23 cellular contexts compared by ENCODE assay signal in the genomic region with DNA sequence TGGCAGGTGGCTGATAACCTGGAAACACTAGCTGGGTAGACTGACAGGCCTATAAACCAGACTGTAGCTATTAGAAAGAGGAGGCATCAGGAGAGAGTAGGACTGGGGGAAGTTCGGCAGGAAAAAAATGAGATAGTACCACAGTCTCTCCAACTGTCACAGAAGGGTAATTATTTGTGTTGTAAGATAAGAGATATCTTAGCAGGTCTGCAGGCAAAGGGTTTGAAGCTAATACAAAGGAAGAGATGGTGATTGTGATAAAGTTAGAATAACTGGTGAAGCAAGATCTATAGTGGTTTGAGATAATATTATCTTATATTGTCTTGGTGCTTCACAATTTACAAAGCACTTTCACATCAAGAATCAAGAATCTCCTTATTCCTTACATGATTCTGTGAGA. TPM values are rescaled to one million over a fixed set of nuclear protein-coding genes. Genes with fewer than 3 reads are reported as not detected.
DNase-seq lines count a peak whose midpoint lies in the region; ATAC-seq, FAIRE-seq and TF ChIP-seq lines count a peak whose summit lies in the region.
"Had no signal": no experiment of that assay in that cellular context is flagged by ENCODE, and none has a peak within 500 bp of the region (broad histone marks: within the 10 kb centered on the region; RNA-seq: fewer than 3 reads in every experiment).

No MANE protein-coding gene starts in this region.

- no peaks in the 10 kb centered on the region; the same call in 1 of the 2 replicates for H3F3A ChIP-seq in Loucy (ENCODE audit: low read depth)

- TF ChIP-seq EP300 in K562 (IDR thresholded peaks at IDR 0.05; ENCODE audit: low read length) = 0 out of 2 replicates have a peak, but pooled peaks have one; percentile 13

- no peaks in the 10 kb centered on the region for H3K9me2 ChIP-seq in Loucy (replicated peaks; ENCODE audit: low read depth, low read length)

- BruUV-seq in K562 (replicated peaks; lab: Mats Ljungman, UMichigan) = no TSS peak

- no peak for FAIRE-seq in K562 (lab: Jason Lieb, UNC)
- no peak for FAIRE-seq in small intestine (lab: Jason Lieb, UNC)
- FAIRE-seq: H54 had no signal

- H2AFZ ChIP-seq in Loucy (ENCODE audit: low read length) (no peak overlapping the region), K562 (ENCODE audit: low read depth, low read length) (peak overlapping the region; percentile 42; the same call in 1 of the 2 replicates)

- H3K4me1 ChIP-seq in Loucy (ENCODE audit: insufficient read depth, low read length, poor library complexity, severe bottlenecking) (peaks cover 73% of the 10 kb centered on the region), K562 (replicated peaks in 1 of 2; ENCODE audit: control insufficient read depth in 2 of 2, insufficient read depth in 2 of 2, low read length in 2 of 2) (peaks cover 0 to 13% of the 10 kb centered on the region in 2 experiments; a peak in 2 of 5 replicates), vagina (peaks cover 15% of the 10 kb centered on the region), small intestine (ENCODE audit: control insufficient read depth in 2 of 2, insufficient read depth in 1 of 2, low read depth in 1 of 2, low read length in 1 of 2) (no peaks in the 10 kb centered on the region)
- H3K4me1 ChIP-seq: BE2C had no signal

- DNase-seq in NCI-H2171 treated with DMSO at 0.1 percent for 48 hours (lab: John Stamatoyannopoulos, UW) = peak; percentile 14
- DNase-seq in NCI-H2171 (lab: John Stamatoyannopoulos, UW) = no peak
- DNase-seq in K562 (ENCODE audit: extremely low read depth in 1 of 4, low spot score in 3 of 4) = no peak
- DNase-seq in activated CD8-positive, alpha-beta T cell treated with anti-CD3 and anti-CD28 coated beads for 36 hours = no peak
- DNase-seq in activated naive CD4-positive, alpha-beta T cell treated with anti-CD3 and anti-CD28 coated beads, Interleukin-2, amount 50 U/mL, for 16 hours = no peak
- DNase-seq in vagina (ENCODE audit: extremely low spot score in 2 of 2) = no peak
- DNase-seq in small intestine = no peak
- DNase-seq: BE2C, DMS 273 treated with DMSO at 0.1 percent for 48 hours, GDM1, HFFc6, IMR-90, MV-4-11, NCI-H1417 treated with DMSO at 0.1 percent for 48 hours, NCI-H1930, NCI-H82, T-helper 1 cell had no signal

- POLR2A ChIA-PET in K562 (lab: Yijun Ruan, JAX) = no interaction called here
- POLR2A ChIA-PET in activated CD8-positive, alpha-beta T cell treated with anti-CD3 and anti-CD28 coated beads for 36 hours (lab: Charles Lee) = no interaction called here

- H3K4me2 ChIP-seq in Loucy (ENCODE audit: low read depth, low read length, poor library complexity, severe bottlenecking) (peak overlapping the region; percentile 78), K562 (ENCODE audit: insufficient read depth, low read length) (no peak overlapping the region)

- in situ Hi-C loops in K562 (cut with MboI) = no loop called here

- H3K36me3 ChIP-seq in Loucy (ENCODE audit: insufficient read depth, low read length) (no peaks in the 10 kb centered on the region), K562 (ENCODE audit: control insufficient read depth, insufficient read depth, low read length) (no peaks in the 10 kb centered on the region), vagina (no peaks in the 10 kb centered on the region), small intestine (ENCODE audit: control insufficient read depth in 2 of 2, insufficient read depth in 2 of 2, low read length in 2 of 2) (peaks cover 0 to 2% of the 10 kb centered on the region in 2 donors)
- H3K36me3 ChIP-seq: BE2C had no signal

- TF ChIP-seq RAD21 in K562 (CRISPR knock-in tag; conservative IDR thresholded peaks at IDR 0.05 in 1 of 2, IDR thresholded peaks at IDR 0.05 in 1 of 2) = no peak

- H3K9me3 ChIP-seq in Loucy (ENCODE audit: insufficient read depth, low read depth, low read length) = no peaks in the 10 kb centered on the region
- H3K9me3 ChIP-seq in K562 (replicated peaks; ENCODE audit: control insufficient read depth, insufficient read depth, low read depth, low read length) = no peaks in the 10 kb centered on the region
- H3K9me3 ChIP-seq in vagina = no peaks in the 10 kb centered on the region
- H3K9me3 ChIP-seq in small intestine (ENCODE audit: control insufficient read depth, low read depth) = no peaks in the 10 kb centered on the region
- H3K9me3 ChIP-seq: BE2C had no signal

- H3K27me3 ChIP-seq in Loucy (ENCODE audit: insufficient read depth, low read length, poor library complexity, severe bottlenecking) (no peaks in the 10 kb centered on the region), K562 (ENCODE audit: control insufficient read depth in 2 of 2, insufficient read depth in 2 of 2, low read length in 2 of 2) (no peaks in the 10 kb centered on the region), vagina (no peaks in the 10 kb centered on the region), small intestine (ENCODE audit: control insufficient read depth in 2 of 2, insufficient read depth in 2 of 2, low read length in 2 of 2) (no peaks in the 10 kb centered on the region)
- H3K27me3 ChIP-seq: BE2C had no signal

- H3K27ac ChIP-seq in K562 (ENCODE audit: extremely low read depth, low read depth, low read length) (no peak overlapping the region), vagina (no peak overlapping the region), small intestine (ENCODE audit: low read depth in 1 of 2, low read length in 1 of 2) (no peak overlapping the region)
- H3K27ac ChIP-seq: 22Rv1 had no signal

- peaks cover 6% of the 10 kb centered on the region for H3K36me3 Mint-ChIP-seq in activated CD8-positive, alpha-beta T cell treated with anti-CD3 and anti-CD28 coated beads for 36 hours (ENCODE audit: low read depth)

- TF ChIP-seq POLR2A in K562 (conservative IDR thresholded peaks at IDR 0.05) (no peak), vagina (IDR thresholded peaks at IDR 0.05) (no peak)

- no peaks in the 10 kb centered on the region for H3K9me3 Mint-ChIP-seq in activated CD8-positive, alpha-beta T cell treated with anti-CD3 and anti-CD28 coated beads for 36 hours
- H3K9me3 Mint-ChIP-seq: HFFc6 had no signal

- TF ChIP-seq CTCF in Loucy (conservative IDR thresholded peaks at IDR 0.05; ENCODE audit: low read length) (no peak), K562 (IDR thresholded peaks at IDR 0.05 in 2 of 3, conservative IDR thresholded peaks at IDR 0.05 in 1 of 3; ENCODE audit: insufficient read depth in 2 of 3, low read depth in 1 of 3, low read length in 3 of 3) (no peak), vagina (IDR thresholded peaks at IDR 0.05) (no peak)
- no peak for TF ChIP-seq CTCF in activated CD8-positive, alpha-beta T cell treated with anti-CD3 and anti-CD28 coated beads for 36 hours (IDR thresholded peaks at IDR 0.05)

- H3K79me2 ChIP-seq in Loucy (ENCODE audit: insufficient read depth, low read length) (no peaks in the 10 kb centered on the region), K562 (ENCODE audit: control insufficient read depth, insufficient read depth, low read length) (no peaks in the 10 kb centered on the region)

- ATAC-seq in K562 = no peak
- ATAC-seq in activated CD8-positive, alpha-beta T cell treated with anti-CD3 and anti-CD28 coated beads for 36 hours = no peak
- ATAC-seq: Panc1 had no signal

- H3K27ac Mint-ChIP-seq in activated CD8-positive, alpha-beta T cell treated with anti-CD3 and anti-CD28 coated beads for 36 hours = no peak overlapping the region
- H3K27ac Mint-ChIP-seq: HFFc6 had no signal

- intact Hi-C loops in K562 (cut with micrococcal nuclease) = no loop called here
- intact Hi-C loops in activated CD8-positive, alpha-beta T cell treated with anti-CD3 and anti-CD28 coated beads for 36 hours (cut with micrococcal nuclease) = no loop called here
- intact Hi-C loops in vagina (cut with DNase I) = no loop called here

- H3K4me3 ChIP-seq in Loucy (ENCODE audit: low read length, poor library complexity, severe bottlenecking) (peak overlapping the region; percentile 62), K562 (no peak overlapping the region), vagina (no peak overlapping the region), small intestine (ENCODE audit: low read depth in 1 of 2, low read length in 2 of 2) (no peak overlapping the region)

- H4K20me1 ChIP-seq in Loucy (ENCODE audit: insufficient read depth, low read length, poor library complexity, severe bottlenecking) (no peaks in the 10 kb centered on the region), K562 (replicated peaks; ENCODE audit: control insufficient read depth, insufficient read depth, low read length) (no peaks in the 10 kb centered on the region)

- peaks cover 12% of the 10 kb centered on the region for H3K4me1 Mint-ChIP-seq in activated CD8-positive, alpha-beta T cell treated with anti-CD3 and anti-CD28 coated beads for 36 hours (ENCODE audit: low read depth)

- H3K9me1 ChIP-seq in K562 (ENCODE audit: control insufficient read depth, insufficient read depth, low read length) = no peaks in the 10 kb centered on the region

- CTCF ChIA-PET in K562 (lab: Yijun Ruan, JAX; ENCODE audit: low intra/inter-chr PET ratio) = no interaction called here
- CTCF ChIA-PET in activated CD8-positive, alpha-beta T cell treated with anti-CD3 and anti-CD28 coated beads for 36 hours (lab: Charles Lee) = no interaction called here

- H3K27me3 Mint-ChIP-seq in activated CD8-positive, alpha-beta T cell treated with anti-CD3 and anti-CD28 coated beads for 36 hours = no peaks in the 10 kb centered on the region

- H3K9ac ChIP-seq in Loucy (ENCODE audit: low read depth, low read length, poor library complexity, severe bottlenecking) (peak overlapping the region; percentile 65), K562 (ENCODE audit: insufficient read depth in 1 of 2, low read depth in 2 of 2, low read length in 2 of 2) (no peak overlapping the region)

- 0% methylated on average over 1 of the region's 1 CpG for WGBS in K562 (ENCODE audit: insufficient coverage, low coverage, missing lambda C conversion rate)
- 61 to 78% (median 76%) methylated on average over 1 of the region's 1 CpG for WGBS in small intestine, 3 donors

- no peak overlapping the region for H3K4me3 Mint-ChIP-seq in activated CD8-positive, alpha-beta T cell treated with anti-CD3 and anti-CD28 coated beads for 36 hours
- H3K4me3 Mint-ChIP-seq: HFFc6 had no signal

RNA-seq across cellular contexts. Expression of a gene that starts 41.7 kb away (rescaled TPM):
- 9.8 and 11.3 TPM in 2 replicates for total RNA-seq in K562 (2011; cell fraction: chromatin; rRNA removed; ENCODE audit: low replicate concordance)
- total RNA-seq in K562 (2011; cell fraction: nucleolus; rRNA removed) = 12.8 and 12.9 TPM in 2 replicates
- total RNA-seq in K562 (2011; cell fraction: nucleoplasm; rRNA removed) = 9.3 and 10.2 TPM in 2 replicates
- total RNA-seq in K562 (2014; rRNA removed) (12.9 and 15.3 TPM in 2 replicates), K562 (2014; rRNA removed; fragmentation: Illumina TruSeq; extraction: Trizol) (14.2 and 14.7 TPM in 2 replicates), K562 (2015; rRNA removed; fragmentation: Illumina TruSeq; extraction: Trizol) (13.1 and 13.3 TPM in 2 replicates), K562 (2021) (15.2 and 17.4 TPM in 2 replicates), vagina (13.3 TPM)
- polyA plus RNA-seq in K562 (2011; rRNA removed) (15.5 and 19.3 TPM in 2 replicates), K562 (2014; fragmentation: Illumina TruSeq; extraction: Trizol) (11.2 and 11.7 TPM in 2 replicates), K562 (2014; fragmentation: Nextera tagmentation; extraction: Ambion mirVana) (1 to 10 TPM; 1.7 to 5.6 TPM), K562 (2014; rRNA removed) (10.4 and 16.0 TPM in 2 replicates), small intestine (10 to 100 TPM; 10.3 to 19.7 (median 18.0) TPM)
- 9.8 and 11.4 TPM in 2 replicates for polyA plus RNA-seq in K562 (2011; cell fraction: cytosol; rRNA removed)
- polyA plus RNA-seq in K562 (2011; cell fraction: nucleus; rRNA removed) = 10.6 and 11.3 TPM in 2 replicates
- polyA plus RNA-seq in K562 (2012) = 10.8 and 21.2 TPM in 2 replicates
- 18.9 and 21.8 TPM in 2 replicates for polyA minus RNA-seq in K562 (2011; rRNA and poly(A)+ RNA removed)
- polyA minus RNA-seq in K562 (2011; cell fraction: cytosol; rRNA and poly(A)+ RNA removed) = 4.3 and 7.6 TPM in 2 replicates
- polyA minus RNA-seq in K562 (2011; cell fraction: nucleus; rRNA and poly(A)+ RNA removed) = 12.8 and 12.9 TPM in 2 replicates
- total RNA-seq in activated CD8-positive, alpha-beta T cell treated with anti-CD3 and anti-CD28 coated beads for 36 hours = 10 to 100 TPM; 17.2 to 18.5 TPM

RNA-seq across cellular contexts. Expression of a gene that starts 49.8 kb away (rescaled TPM):
- 0.62 and 0.90 TPM in 2 replicates for total RNA-seq in K562 (2011; cell fraction: chromatin; rRNA removed; ENCODE audit: low replicate concordance)
- 0.39 TPM in 1 of 2 replicates, not detected in the other for total RNA-seq in K562 (2011; cell fraction: nucleolus; rRNA removed)
- 0.44 TPM in 1 of 2 replicates, not detected in the other for total RNA-seq in K562 (2011; cell fraction: nucleoplasm; rRNA removed)
- 0.32 TPM in 1 of 2 replicates, not detected in the other for total RNA-seq in K562 (2014; rRNA removed)
- 0.19 and 0.22 TPM in 2 replicates for total RNA-seq in K562 (2014; rRNA removed; fragmentation: Illumina TruSeq; extraction: Trizol)
- not detected in 2 replicates for total RNA-seq in K562 (2015; rRNA removed; fragmentation: Illumina TruSeq; extraction: Trizol)
- total RNA-seq in K562 (2021) = 0.25 and 0.38 TPM in 2 replicates
- polyA plus RNA-seq in K562 (2011; rRNA removed) = not detected in 2 replicates
- polyA plus RNA-seq in K562 (2011; cell fraction: cytosol; rRNA removed) = not detected in 2 replicates
- 0.16 TPM in 1 of 2 replicates, not detected in the other for polyA plus RNA-seq in K562 (2011; cell fraction: nucleus; rRNA removed)
- 0.52 and 2.0 TPM in 2 replicates for polyA plus RNA-seq in K562 (2012)
- 0.50 and 0.55 TPM in 2 replicates for polyA plus RNA-seq in K562 (2014; fragmentation: Illumina TruSeq; extraction: Trizol)
- polyA plus RNA-seq in K562 (2014; fragmentation: Nextera tagmentation; extraction: Ambion mirVana) = under 1 TPM in 1 of 2 experiments, not detected in 1; 0.14 TPM
- polyA plus RNA-seq in K562 (2014; rRNA removed) = 0.42 and 0.94 TPM in 2 replicates
- 0.30 TPM in 1 of 2 replicates, not detected in the other for polyA minus RNA-seq in K562 (2011; rRNA and poly(A)+ RNA removed)
- polyA minus RNA-seq in K562 (2011; cell fraction: cytosol; rRNA and poly(A)+ RNA removed) = not detected in 2 replicates
- not detected in 2 replicates for polyA minus RNA-seq in K562 (2011; cell fraction: nucleus; rRNA and poly(A)+ RNA removed)
- total RNA-seq in activated CD8-positive, alpha-beta T cell treated with anti-CD3 and anti-CD28 coated beads for 36 hours = not detected
- total RNA-seq in vagina = not detected
- under 1 TPM in 1 of 3 donors, not detected in 2; 0.19 TPM for polyA plus RNA-seq in small intestine
- total RNA-seq: NCI-H460, SK-MEL-5 had no signal
